Comparison of ENCODE assay signal across 1 cellular context in the genomic region with DNA sequence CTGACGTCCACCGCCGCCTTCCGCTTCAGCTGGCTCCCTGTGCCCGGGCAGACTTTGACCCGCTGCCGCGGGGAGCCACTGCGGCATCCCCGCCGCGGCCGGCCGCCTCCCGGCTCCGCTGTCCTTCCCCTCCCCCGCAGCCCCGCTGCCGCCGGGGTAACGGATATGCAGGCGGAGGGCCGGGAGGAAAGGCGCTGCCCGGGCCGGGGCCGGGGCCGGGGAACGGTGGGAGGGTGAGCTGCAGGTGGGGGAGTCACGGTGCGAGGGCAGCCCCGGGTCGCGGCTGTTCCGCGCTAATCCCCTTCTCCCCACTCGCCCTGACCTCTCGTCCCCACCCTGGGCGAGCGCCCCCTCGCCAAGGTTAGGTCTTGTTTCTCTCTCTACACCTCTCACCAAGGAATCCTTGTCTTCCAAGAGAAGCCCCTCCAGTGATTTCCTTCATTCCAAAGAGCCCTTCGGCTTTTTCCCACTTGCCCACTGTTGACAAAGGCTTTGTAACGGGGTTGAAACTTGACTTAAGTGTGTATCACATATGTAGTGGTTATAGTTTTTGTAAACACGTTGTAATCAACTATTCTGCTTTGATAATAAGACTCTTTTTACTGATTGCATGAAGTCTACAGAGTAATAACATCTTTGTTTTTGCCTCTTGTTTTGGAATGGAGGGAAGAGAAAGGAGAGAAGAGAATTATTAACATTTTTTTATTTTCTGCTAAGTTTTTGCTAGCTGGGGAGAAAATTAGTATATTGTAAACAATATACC.
TF ChIP-seq lines count a peak whose summit lies in the region.

No MANE protein-coding gene starts in this region.

TF ChIP-seq in HepG2, 621 proteins besides CTCF, POLR2A, EP300 and RAD21 (continued from another document and continues in another):
- TF ChIP-seq IRX3 (CRISPR knock-in tag; IDR thresholded peaks at IDR 0.05; ENCODE audit: borderline replicate concordance, low read depth) (peak; percentile 81; the same call in 1 of the 2 replicates), HNRNPL (IDR thresholded peaks at IDR 0.05; ENCODE audit: low read depth, low read length) (no peak), ZBTB7A (CRISPR knock-in tag; IDR thresholded peaks at IDR 0.05) (peak; percentile 25; the same call in 1 of the 2 replicates), ZFP37 (CRISPR knock-in tag; IDR thresholded peaks at IDR 0.05; ENCODE audit: borderline replicate concordance) (0 out of 2 replicates have a peak, but pooled peaks have one; percentile 18), ELF3 (CRISPR knock-in tag; IDR thresholded peaks at IDR 0.05) (0 out of 2 replicates have a peak, but pooled peaks have one; percentile 6), ZBTB38 (CRISPR knock-in tag; IDR thresholded peaks at IDR 0.05) (peak; percentile 10; the same call in 1 of the 2 replicates), ZBTB1 (CRISPR knock-in tag; IDR thresholded peaks at IDR 0.05; ENCODE audit: borderline replicate concordance) (no peak), ZNF430 (CRISPR knock-in tag; IDR thresholded peaks at IDR 0.05) (0 out of 2 replicates have a peak, but pooled peaks have one; percentile 26), KMT2A (CRISPR knock-in tag; IDR thresholded peaks at IDR 0.05) (peak; percentile 62), DPF2 (CRISPR knock-in tag; IDR thresholded peaks at IDR 0.05; ENCODE audit: borderline replicate concordance, low read depth) (no peak), NR2F6 (IDR thresholded peaks at IDR 0.05) (no peak), NR2F6 (CRISPR knock-in tag; IDR thresholded peaks at IDR 0.05) (peak; percentile 50; the same call in 1 of the 2 replicates), ZNF333 (CRISPR knock-in tag; IDR thresholded peaks at IDR 0.05; ENCODE audit: borderline replicate concordance) (peak; percentile 79; the same call in 1 of the 2 replicates), ZNF101 (CRISPR knock-in tag; IDR thresholded peaks at IDR 0.05; ENCODE audit: borderline replicate concordance, low read depth) (0 out of 2 replicates have a peak, but pooled peaks have one; percentile 35), PHF8 (CRISPR knock-in tag; IDR thresholded peaks at IDR 0.05) (peak; percentile 58), TBL1XR1 (IDR thresholded peaks at IDR 0.05; ENCODE audit: borderline replicate concordance, low read length, partially characterized antibody) (no peak), RBFOX2 (IDR thresholded peaks at IDR 0.05; ENCODE audit: low read depth, low read length) (peak; percentile 65)
- TF ChIP-seq, protein P1, sequence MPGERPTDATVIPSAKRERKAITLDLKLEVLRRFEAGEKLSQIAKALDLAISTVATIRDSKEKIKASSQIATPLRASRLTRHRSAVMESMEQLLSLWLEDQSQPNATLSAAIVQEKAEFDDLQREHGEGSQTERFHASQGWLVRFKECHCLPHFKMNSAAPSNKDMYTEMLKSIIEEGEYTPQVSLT (CRISPR knock-in tag; IDR thresholded peaks at IDR 0.05; ENCODE audit: borderline replicate concordance, low read depth): no peak
- TF ChIP-seq, protein P2, sequence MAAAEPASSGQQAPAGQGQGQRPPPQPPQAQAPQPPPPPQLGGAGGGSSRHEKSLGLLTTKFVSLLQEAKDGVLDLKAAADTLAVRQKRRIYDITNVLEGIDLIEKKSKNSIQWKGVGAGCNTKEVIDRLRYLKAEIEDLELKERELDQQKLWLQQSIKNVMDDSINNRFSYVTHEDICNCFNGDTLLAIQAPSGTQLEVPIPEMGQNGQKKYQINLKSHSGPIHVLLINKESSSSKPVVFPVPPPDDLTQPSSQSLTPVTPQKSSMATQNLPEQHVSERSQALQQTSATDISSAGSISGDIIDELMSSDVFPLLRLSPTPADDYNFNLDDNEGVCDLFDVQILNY (CRISPR knock-in tag; conservative IDR thresholded peaks at IDR 0.05): no peak
- TF ChIP-seq, protein P3, sequence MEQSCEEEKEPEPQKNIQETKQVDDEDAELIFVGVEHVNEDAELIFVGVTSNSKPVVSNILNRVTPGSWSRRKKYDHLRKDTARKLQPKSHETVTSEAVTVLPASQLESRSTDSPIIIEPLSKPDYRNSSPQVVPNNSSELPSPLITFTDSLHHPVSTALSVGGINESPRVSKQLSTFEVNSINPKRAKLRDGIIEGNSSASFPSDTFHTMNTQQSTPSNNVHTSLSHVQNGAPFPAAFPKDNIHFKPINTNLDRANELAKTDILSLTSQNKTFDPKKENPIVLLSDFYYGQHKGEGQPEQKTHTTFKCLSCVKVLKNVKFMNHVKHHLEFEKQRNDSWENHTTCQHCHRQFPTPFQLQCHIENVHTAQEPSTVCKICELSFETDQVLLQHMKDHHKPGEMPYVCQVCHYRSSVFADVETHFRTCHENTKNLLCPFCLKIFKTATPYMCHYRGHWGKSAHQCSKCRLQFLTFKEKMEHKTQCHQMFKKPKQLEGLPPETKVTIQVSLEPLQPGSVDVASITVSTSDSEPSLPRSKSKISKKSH (CRISPR knock-in tag; IDR thresholded peaks at IDR 0.05; ENCODE audit: borderline replicate concordance): peak; percentile 70; the same call in 1 of the 2 replicates
- TF ChIP-seq, protein P4, sequence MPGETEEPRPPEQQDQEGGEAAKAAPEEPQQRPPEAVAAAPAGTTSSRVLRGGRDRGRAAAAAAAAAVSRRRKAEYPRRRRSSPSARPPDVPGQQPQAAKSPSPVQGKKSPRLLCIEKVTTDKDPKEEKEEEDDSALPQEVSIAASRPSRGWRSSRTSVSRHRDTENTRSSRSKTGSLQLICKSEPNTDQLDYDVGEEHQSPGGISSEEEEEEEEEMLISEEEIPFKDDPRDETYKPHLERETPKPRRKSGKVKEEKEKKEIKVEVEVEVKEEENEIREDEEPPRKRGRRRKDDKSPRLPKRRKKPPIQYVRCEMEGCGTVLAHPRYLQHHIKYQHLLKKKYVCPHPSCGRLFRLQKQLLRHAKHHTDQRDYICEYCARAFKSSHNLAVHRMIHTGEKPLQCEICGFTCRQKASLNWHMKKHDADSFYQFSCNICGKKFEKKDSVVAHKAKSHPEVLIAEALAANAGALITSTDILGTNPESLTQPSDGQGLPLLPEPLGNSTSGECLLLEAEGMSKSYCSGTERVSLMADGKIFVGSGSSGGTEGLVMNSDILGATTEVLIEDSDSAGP (CRISPR knock-in tag; IDR thresholded peaks at IDR 0.05; ENCODE audit: borderline replicate concordance): peak; percentile 70; the same call in 1 of the 2 replicates
- TF ChIP-seq, protein P5, sequence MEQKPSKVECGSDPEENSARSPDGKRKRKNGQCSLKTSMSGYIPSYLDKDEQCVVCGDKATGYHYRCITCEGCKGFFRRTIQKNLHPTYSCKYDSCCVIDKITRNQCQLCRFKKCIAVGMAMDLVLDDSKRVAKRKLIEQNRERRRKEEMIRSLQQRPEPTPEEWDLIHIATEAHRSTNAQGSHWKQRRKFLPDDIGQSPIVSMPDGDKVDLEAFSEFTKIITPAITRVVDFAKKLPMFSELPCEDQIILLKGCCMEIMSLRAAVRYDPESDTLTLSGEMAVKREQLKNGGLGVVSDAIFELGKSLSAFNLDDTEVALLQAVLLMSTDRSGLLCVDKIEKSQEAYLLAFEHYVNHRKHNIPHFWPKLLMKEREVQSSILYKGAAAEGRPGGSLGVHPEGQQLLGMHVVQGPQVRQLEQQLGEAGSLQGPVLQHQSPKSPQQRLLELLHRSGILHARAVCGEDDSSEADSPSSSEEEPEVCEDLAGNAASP (CRISPR knock-in tag; IDR thresholded peaks at IDR 0.05; ENCODE audit: borderline replicate concordance): 0 out of 2 replicates have a peak, but pooled peaks have one; percentile 34
- TF ChIP-seq, protein P6, sequence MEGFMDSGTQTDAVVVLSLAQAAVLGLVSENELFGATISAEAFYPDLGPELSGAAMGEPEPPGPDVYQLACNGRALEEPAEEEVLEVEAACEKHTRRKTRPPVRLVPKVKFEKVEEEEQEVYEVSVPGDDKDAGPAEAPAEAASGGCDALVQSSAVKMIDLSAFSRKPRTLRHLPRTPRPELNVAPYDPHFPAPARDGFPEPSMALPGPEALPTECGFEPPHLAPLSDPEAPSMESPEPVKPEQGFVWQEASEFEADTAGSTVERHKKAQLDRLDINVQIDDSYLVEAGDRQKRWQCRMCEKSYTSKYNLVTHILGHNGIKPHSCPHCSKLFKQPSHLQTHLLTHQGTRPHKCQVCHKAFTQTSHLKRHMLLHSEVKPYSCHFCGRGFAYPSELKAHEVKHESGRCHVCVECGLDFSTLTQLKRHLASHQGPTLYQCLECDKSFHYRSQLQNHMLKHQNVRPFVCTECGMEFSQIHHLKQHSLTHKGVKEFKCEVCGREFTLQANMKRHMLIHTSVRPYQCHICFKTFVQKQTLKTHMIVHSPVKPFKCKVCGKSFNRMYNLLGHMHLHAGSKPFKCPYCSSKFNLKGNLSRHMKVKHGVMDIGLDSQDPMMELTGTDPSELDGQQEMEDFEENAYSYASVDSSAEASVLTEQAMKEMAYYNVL (CRISPR knock-in tag; IDR thresholded peaks at IDR 0.05; ENCODE audit: borderline replicate concordance): peak; percentile 76
- TF ChIP-seq, protein P7, sequence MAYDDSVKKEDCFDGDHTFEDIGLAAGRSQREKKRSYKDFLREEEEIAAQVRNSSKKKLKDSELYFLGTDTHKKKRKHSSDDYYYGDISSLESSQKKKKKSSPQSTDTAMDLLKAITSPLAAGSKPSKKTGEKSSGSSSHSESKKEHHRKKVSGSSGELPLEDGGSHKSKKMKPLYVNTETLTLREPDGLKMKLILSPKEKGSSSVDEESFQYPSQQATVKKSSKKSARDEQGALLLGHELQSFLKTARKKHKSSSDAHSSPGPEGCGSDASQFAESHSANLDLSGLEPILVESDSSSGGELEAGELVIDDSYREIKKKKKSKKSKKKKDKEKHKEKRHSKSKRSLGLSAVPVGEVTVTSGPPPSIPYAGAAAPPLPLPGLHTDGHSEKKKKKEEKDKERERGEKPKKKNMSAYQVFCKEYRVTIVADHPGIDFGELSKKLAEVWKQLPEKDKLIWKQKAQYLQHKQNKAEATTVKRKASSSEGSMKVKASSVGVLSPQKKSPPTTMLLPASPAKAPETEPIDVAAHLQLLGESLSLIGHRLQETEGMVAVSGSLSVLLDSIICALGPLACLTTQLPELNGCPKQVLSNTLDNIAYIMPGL (CRISPR knock-in tag; IDR thresholded peaks at IDR 0.05; ENCODE audit: borderline replicate concordance in 1 of 2, low read depth in 1 of 2): peak; percentile 93 to 96
- TF ChIP-seq, protein P8, sequence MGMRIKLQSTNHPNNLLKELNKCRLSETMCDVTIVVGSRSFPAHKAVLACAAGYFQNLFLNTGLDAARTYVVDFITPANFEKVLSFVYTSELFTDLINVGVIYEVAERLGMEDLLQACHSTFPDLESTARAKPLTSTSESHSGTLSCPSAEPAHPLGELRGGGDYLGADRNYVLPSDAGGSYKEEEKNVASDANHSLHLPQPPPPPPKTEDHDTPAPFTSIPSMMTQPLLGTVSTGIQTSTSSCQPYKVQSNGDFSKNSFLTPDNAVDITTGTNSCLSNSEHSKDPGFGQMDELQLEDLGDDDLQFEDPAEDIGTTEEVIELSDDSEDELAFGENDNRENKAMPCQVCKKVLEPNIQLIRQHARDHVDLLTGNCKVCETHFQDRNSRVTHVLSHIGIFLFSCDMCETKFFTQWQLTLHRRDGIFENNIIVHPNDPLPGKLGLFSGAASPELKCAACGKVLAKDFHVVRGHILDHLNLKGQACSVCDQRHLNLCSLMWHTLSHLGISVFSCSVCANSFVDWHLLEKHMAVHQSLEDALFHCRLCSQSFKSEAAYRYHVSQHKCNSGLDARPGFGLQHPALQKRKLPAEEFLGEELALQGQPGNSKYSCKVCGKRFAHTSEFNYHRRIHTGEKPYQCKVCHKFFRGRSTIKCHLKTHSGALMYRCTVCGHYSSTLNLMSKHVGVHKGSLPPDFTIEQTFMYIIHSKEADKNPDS (CRISPR knock-in tag; IDR thresholded peaks at IDR 0.05): peak; percentile 68; the same call in 1 of the 2 replicates
- TF ChIP-seq, protein P9, sequence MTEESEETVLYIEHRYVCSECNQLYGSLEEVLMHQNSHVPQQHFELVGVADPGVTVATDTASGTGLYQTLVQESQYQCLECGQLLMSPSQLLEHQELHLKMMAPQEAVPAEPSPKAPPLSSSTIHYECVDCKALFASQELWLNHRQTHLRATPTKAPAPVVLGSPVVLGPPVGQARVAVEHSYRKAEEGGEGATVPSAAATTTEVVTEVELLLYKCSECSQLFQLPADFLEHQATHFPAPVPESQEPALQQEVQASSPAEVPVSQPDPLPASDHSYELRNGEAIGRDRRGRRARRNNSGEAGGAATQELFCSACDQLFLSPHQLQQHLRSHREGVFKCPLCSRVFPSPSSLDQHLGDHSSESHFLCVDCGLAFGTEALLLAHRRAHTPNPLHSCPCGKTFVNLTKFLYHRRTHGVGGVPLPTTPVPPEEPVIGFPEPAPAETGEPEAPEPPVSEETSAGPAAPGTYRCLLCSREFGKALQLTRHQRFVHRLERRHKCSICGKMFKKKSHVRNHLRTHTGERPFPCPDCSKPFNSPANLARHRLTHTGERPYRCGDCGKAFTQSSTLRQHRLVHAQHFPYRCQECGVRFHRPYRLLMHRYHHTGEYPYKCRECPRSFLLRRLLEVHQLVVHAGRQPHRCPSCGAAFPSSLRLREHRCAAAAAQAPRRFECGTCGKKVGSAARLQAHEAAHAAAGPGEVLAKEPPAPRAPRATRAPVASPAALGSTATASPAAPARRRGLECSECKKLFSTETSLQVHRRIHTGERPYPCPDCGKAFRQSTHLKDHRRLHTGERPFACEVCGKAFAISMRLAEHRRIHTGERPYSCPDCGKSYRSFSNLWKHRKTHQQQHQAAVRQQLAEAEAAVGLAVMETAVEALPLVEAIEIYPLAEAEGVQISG (CRISPR knock-in tag; IDR thresholded peaks at IDR 0.05): 0 out of 2 replicates have a peak, but pooled peaks have one; percentile 5
- TF ChIP-seq, protein P10, sequence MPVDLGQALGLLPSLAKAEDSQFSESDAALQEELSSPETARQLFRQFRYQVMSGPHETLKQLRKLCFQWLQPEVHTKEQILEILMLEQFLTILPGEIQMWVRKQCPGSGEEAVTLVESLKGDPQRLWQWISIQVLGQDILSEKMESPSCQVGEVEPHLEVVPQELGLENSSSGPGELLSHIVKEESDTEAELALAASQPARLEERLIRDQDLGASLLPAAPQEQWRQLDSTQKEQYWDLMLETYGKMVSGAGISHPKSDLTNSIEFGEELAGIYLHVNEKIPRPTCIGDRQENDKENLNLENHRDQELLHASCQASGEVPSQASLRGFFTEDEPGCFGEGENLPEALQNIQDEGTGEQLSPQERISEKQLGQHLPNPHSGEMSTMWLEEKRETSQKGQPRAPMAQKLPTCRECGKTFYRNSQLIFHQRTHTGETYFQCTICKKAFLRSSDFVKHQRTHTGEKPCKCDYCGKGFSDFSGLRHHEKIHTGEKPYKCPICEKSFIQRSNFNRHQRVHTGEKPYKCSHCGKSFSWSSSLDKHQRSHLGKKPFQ (CRISPR knock-in tag; IDR thresholded peaks at IDR 0.05; ENCODE audit: insufficient replicate concordance): peak; percentile 69
- TF ChIP-seq, protein P11, sequence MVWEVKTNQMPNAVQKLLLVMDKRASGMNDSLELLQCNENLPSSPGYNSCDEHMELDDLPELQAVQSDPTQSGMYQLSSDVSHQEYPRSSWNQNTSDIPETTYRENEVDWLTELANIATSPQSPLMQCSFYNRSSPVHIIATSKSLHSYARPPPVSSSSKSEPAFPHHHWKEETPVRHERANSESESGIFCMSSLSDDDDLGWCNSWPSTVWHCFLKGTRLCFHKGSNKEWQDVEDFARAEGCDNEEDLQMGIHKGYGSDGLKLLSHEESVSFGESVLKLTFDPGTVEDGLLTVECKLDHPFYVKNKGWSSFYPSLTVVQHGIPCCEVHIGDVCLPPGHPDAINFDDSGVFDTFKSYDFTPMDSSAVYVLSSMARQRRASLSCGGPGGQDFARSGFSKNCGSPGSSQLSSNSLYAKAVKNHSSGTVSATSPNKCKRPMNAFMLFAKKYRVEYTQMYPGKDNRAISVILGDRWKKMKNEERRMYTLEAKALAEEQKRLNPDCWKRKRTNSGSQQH (CRISPR knock-in tag; IDR thresholded peaks at IDR 0.05; ENCODE audit: low read depth): no peak
